34 cellular contexts compared by ENCODE assay signal in genomic region chr7:71694678-71695077, GRCh38.
"Had no signal": no experiment of that assay in that cellular context is flagged by ENCODE, and none has a peak within 500 bp of the region (broad histone marks: within the 10 kb centered on the region; RNA-seq: fewer than 3 reads in every experiment).

No MANE protein-coding gene starts in this region.

- H3K4me1 ChIP-seq: colonic mucosa, esophagus squamous epithelium, pancreas, prostate gland, sigmoid colon, uterus had no signal

- H3K27ac ChIP-seq: colonic mucosa, epithelial cell of prostate, esophagus squamous epithelium, hepatocyte, pancreas, prostate gland, sigmoid colon, thoracic aorta, uterus, WERI-Rb-1 had no signal

- H3K79me2 ChIP-seq: hepatocyte had no signal

- H3K36me3 Mint-ChIP-seq: memory B cell; stimulated activated effector memory CD8-positive, alpha-beta T cell treated with anti-CD3 and anti-CD28 coated beads, Interleukin-12 subunit alpha, Interleukin-12 subunit beta, amount 100 ng/mL, for 72 hours; type B pancreatic cell had no signal

- H3K27me3 ChIP-seq: colonic mucosa, esophagus squamous epithelium, hepatocyte, pancreas, sigmoid colon, uterus had no signal

- H3K27ac Mint-ChIP-seq: activated CD4-positive, alpha-beta T cell treated with anti-CD3 and anti-CD28 coated beads, Interleukin-2, amount 10 ng/mL, durations not matched to agents 24 days and 14 days; activated CD8-positive, alpha-beta T cell treated with anti-CD3 and anti-CD28 coated beads for 36 hours; activated naive CD8-positive, alpha-beta T cell treated with anti-CD3 and anti-CD28 coated beads, Interleukin-2, amount 50 U/mL, for 24 hours; activated T-helper 17 cell treated with anti-CD3 and anti-CD28 coated beads, Interleukin-2, amount 50 U/mL, for 72 hours; memory B cell; naive thymus-derived CD4-positive, alpha-beta T cell; stimulated activated effector memory CD8-positive, alpha-beta T cell treated with anti-CD3 and anti-CD28 coated beads, Interleukin-12 subunit alpha, Interleukin-12 subunit beta, amount 100 ng/mL, for 72 hours; stimulated activated naive CD8-positive, alpha-beta T cell treated with anti-CD3 and anti-CD28 coated beads, Interleukin-15, Interleukin-2, amounts not matched to agents 100 ng/mL and 50 ng/mL, for 24 hours; type B pancreatic cell had no signal

- H3K4me1 Mint-ChIP-seq: activated CD4-positive, alpha-beta T cell treated with anti-CD3 and anti-CD28 coated beads, Interleukin-2, amount 10 ng/mL, durations not matched to agents 24 days and 14 days; activated naive CD8-positive, alpha-beta T cell treated with anti-CD3 and anti-CD28 coated beads, Interleukin-2, amount 50 U/mL, for 24 hours; activated T-helper 17 cell treated with anti-CD3 and anti-CD28 coated beads, Interleukin-2, amount 50 U/mL, for 72 hours; memory B cell; stimulated activated effector memory CD8-positive, alpha-beta T cell treated with anti-CD3 and anti-CD28 coated beads, Interleukin-12 subunit alpha, Interleukin-12 subunit beta, amount 100 ng/mL, for 72 hours had no signal

- H3K4me2 ChIP-seq: hepatocyte had no signal

- H3K4me3 Mint-ChIP-seq: activated CD4-positive, alpha-beta T cell treated with anti-CD3 and anti-CD28 coated beads, Interleukin-2, amount 10 ng/mL, durations not matched to agents 24 days and 14 days; activated CD8-positive, alpha-beta T cell treated with anti-CD3 and anti-CD28 coated beads for 36 hours; activated naive CD8-positive, alpha-beta T cell treated with anti-CD3 and anti-CD28 coated beads, Interleukin-2, amount 50 U/mL, for 24 hours; activated T-cell treated with anti-CD3 and anti-CD28 coated beads, Interleukin-2, amount 50 U/mL, for 4 hours; activated T-helper 17 cell treated with anti-CD3 and anti-CD28 coated beads, Interleukin-2, amount 50 U/mL, for 72 hours; memory B cell; naive thymus-derived CD4-positive, alpha-beta T cell; stimulated activated effector memory CD8-positive, alpha-beta T cell treated with anti-CD3 and anti-CD28 coated beads, Interleukin-12 subunit alpha, Interleukin-12 subunit beta, amount 100 ng/mL, for 72 hours; stimulated activated naive CD8-positive, alpha-beta T cell treated with anti-CD3 and anti-CD28 coated beads, Interleukin-15, Interleukin-2, amounts not matched to agents 100 ng/mL and 50 ng/mL, for 24 hours; type B pancreatic cell had no signal

- H2AFZ ChIP-seq: hepatocyte had no signal

- DNase-seq: activated CD4-positive, alpha-beta T cell treated with anti-CD3 and anti-CD28 coated beads, Interleukin-2, amount 10 ng/mL, durations not matched to agents 24 days and 14 days; activated CD4-positive, CD25-positive, alpha-beta regulatory T cell treated with anti-CD3 and anti-CD28 coated beads, Interleukin-2, amount 50 U/mL, for 72 hours; activated CD8-positive, alpha-beta T cell treated with anti-CD3 and anti-CD28 coated beads for 36 hours; activated gamma-delta T cell treated with Interleukin-2 at 50 U/mL for 16 hours; activated naive CD4-positive, alpha-beta T cell treated with anti-CD3 and anti-CD28 coated beads, Interleukin-2, amount 50 U/mL, for 16 hours; activated naive CD8-positive, alpha-beta T cell treated with anti-CD3 and anti-CD28 coated beads, Interleukin-2, amount 50 U/mL, for 24 hours; activated T-cell treated with anti-CD3 and anti-CD28 coated beads, Interleukin-2, amount 50 U/mL, for 4 hours; amygdala; colonic mucosa; effector CD8-positive, alpha-beta T cell; esophagus squamous epithelium; foreskin melanocyte; islet precursor cell; midbrain; naive thymus-derived CD4-positive, alpha-beta T cell; pancreas; retina; sigmoid colon; small intestine; stimulated activated CD4-positive, alpha-beta T cell treated with anti-CD3 and anti-CD28 coated beads, Interleukin-4, amount 100 ng/mL, for 24 hours; T1000; uterus; WERI-Rb-1 had no signal

- H3K9me3 ChIP-seq: colonic mucosa, esophagus squamous epithelium, pancreas, prostate gland, uterus had no signal

- H3K27me3 Mint-ChIP-seq: activated CD4-positive, alpha-beta T cell treated with anti-CD3 and anti-CD28 coated beads, Interleukin-2, amount 10 ng/mL, durations not matched to agents 24 days and 14 days; activated CD8-positive, alpha-beta T cell treated with anti-CD3 and anti-CD28 coated beads for 36 hours; activated naive CD8-positive, alpha-beta T cell treated with anti-CD3 and anti-CD28 coated beads, Interleukin-2, amount 50 U/mL, for 24 hours; memory B cell; stimulated activated naive CD8-positive, alpha-beta T cell treated with anti-CD3 and anti-CD28 coated beads, Interleukin-15, Interleukin-2, amounts not matched to agents 100 ng/mL and 50 ng/mL, for 24 hours; type B pancreatic cell had no signal

- H3K9me3 Mint-ChIP-seq: type B pancreatic cell had no signal

- FAIRE-seq: bronchial epithelial cell, endometrium, pancreas, small intestine had no signal
